Comparison of ENCODE assay signal across 15 cellular contexts in genomic region chr11:23688835-23689234, GRCh38.
DNase-seq lines count a peak whose midpoint lies in the region; ATAC-seq and FAIRE-seq lines count a peak whose summit lies in the region.
"Had no signal": no experiment of that assay in that cellular context is flagged by ENCODE, and none has a peak within 500 bp of the region (broad histone marks: within the 10 kb centered on the region; RNA-seq: fewer than 3 reads in every experiment).

No MANE protein-coding gene starts in this region.

- no peak for ATAC-seq in HG02623 (IDR thresholded peaks at IDR 0.05; ENCODE audit: unreplicated experiment)
- ATAC-seq: esophagus mucosa had no signal

- FAIRE-seq in urothelium cell line (lab: Jason Lieb, UNC) = no peak
- FAIRE-seq: A204.1 had no signal

- DNase-seq in NOMO-1 treated with DMSO at 0.1 percent for 48 hours (lab: John Stamatoyannopoulos, UW; ENCODE audit: unreplicated experiment) (peak; percentile 2), NOMO-1 (lab: John Stamatoyannopoulos, UW; ENCODE audit: unreplicated experiment in 2 of 2) (no peak), SKM-1 (lab: John Stamatoyannopoulos, UW; ENCODE audit: unreplicated experiment) (peak; percentile 67), fibroblast of peridontal ligament (ENCODE audit: extremely low read depth) (peak; percentile 4), urothelium cell line (ENCODE audit: low spot score) (peak; percentile 6), hippocampal formation (lab: John Stamatoyannopoulos, UW) (no peak), NCI-H510A (lab: John Stamatoyannopoulos, UW) (no peak)
- DNase-seq: activated naive CD8-positive, alpha-beta T cell treated with anti-CD3 and anti-CD28 coated beads, Interleukin-2, amount 10 ng/mL, durations not matched to agents 7 days and 5 days; activated T-cell treated with anti-CD3 and anti-CD28 coated beads for 4 hours; colonic mucosa; COR-L47; NCI-H1092 treated with DMSO at 0.1 percent for 48 hours had no signal

Comparison
In these comparisons a context has a peak if more than half of its experiments do, and no peak if none do; other contexts are left out.
1. DNase-seq: peak in NOMO-1 treated with DMSO at 0.1 percent for 48 hours (single experiment), SKM-1 (single experiment), fibroblast of peridontal ligament (single experiment) and urothelium cell line (single experiment); none in NOMO-1 (0 of 2), hippocampal formation (0 of 2) and NCI-H510A (single experiment).